ENCODE assay signal across 7 cellular contexts in genomic region chr17:64309021-64309420, GRCh38.
"Had no signal": no experiment of that assay in that cellular context is flagged by ENCODE, and none has a peak within 500 bp of the region (broad histone marks: within the 10 kb centered on the region; RNA-seq: fewer than 3 reads in every experiment).

No MANE protein-coding gene starts in this region.

- H3K27ac ChIP-seq: GM23248 had no signal

- H3K4me3 ChIP-seq: GM23248, HAP-1, K562 had no signal

- H3K36me3 ChIP-seq: HAP-1 had no signal

- ATAC-seq: HCT116, K562 had no signal

- H3K9me3 ChIP-seq: HAP-1 had no signal

- DNase-seq: GM23248, GOT3, H7, IMR-90 had no signal

- H2AFZ ChIP-seq: GM23248 had no signal

- H3K9ac ChIP-seq: GM23248 had no signal
